Comparison of ENCODE assay signal across 8 cellular contexts in genomic region chr11:74592441-74593362, GRCh38.
DNase-seq lines count a peak whose midpoint lies in the region; ATAC-seq lines count a peak whose summit lies in the region.

Gene POLD3 (plus strand): TSS chr11:74592582. CDS start chr11:74592659, 77 bp downstream.

- peak within 1 kb of the TSS; percentile 85 to 95 (median 93) for H3K27ac ChIP-seq in BLaER1 treated with 17β-estradiol and CSF1 and Interleukin-3, amounts not matched to agents 10 nM and 100 nM

- peak; percentile 96 for DNase-seq in NCI-H748 (lab: John Stamatoyannopoulos, UW; ENCODE audit: unreplicated experiment)
- DNase-seq in activated CD4-positive, alpha-beta T cell treated with anti-CD3 and anti-CD28 coated beads, Interleukin-2, amount 50 U/mL, for 1 hour = peak; percentile 95
- DNase-seq in dedifferentiated amniotic fluid mesenchymal stem cell (ENCODE audit: extremely low spot score) = peak; percentile 62
- DNase-seq in left kidney (ENCODE audit: low read depth, low spot score) = peak; percentile 98
- peak; percentile 96 for DNase-seq in stimulated activated CD4-positive, alpha-beta T cell treated with anti-CD3 and anti-CD28 coated beads, Interleukin-2, amount 100 ng/mL, for 24 hours

- peaks cover 9 to 27% (median 16%) of the 10 kb centered on the region in 10 experiments for H3K4me1 ChIP-seq in BLaER1 treated with 17β-estradiol and CSF1 and Interleukin-3, amounts not matched to agents 10 nM and 100 nM

- no peaks in the 10 kb centered on the region for H3K27me3 ChIP-seq in BLaER1 treated with 17β-estradiol and CSF1 and Interleukin-3, amounts not matched to agents 10 nM and 100 nM

- H3K4me2 ChIP-seq in BLaER1 treated with 17β-estradiol and CSF1 and Interleukin-3, amounts not matched to agents 10 nM and 100 nM = peak within 1 kb of the TSS; percentile 67 to 90 (median 85)

- peaks cover 0 to 9% (median 0%) of the 10 kb centered on the region in 11 experiments; a peak in 1 of 22 replicates for H4K20me1 ChIP-seq in BLaER1 treated with 17β-estradiol and CSF1 and Interleukin-3, amounts not matched to agents 10 nM and 100 nM

- H3K4me3 ChIP-seq in BLaER1 treated with 17β-estradiol and CSF1 and Interleukin-3, amounts not matched to agents 10 nM and 100 nM = peak within 1 kb of the TSS; percentile 89 to 99 (median 97)

- peaks cover 0 to 7% (median 0%) of the 10 kb centered on the region in 11 experiments; a peak in 5 of 22 replicates for H3K9me3 ChIP-seq in BLaER1 treated with 17β-estradiol and CSF1 and Interleukin-3, amounts not matched to agents 10 nM and 100 nM (replicated peaks in 1 of 11)

- H3K36me3 ChIP-seq in BLaER1 treated with 17β-estradiol and CSF1 and Interleukin-3, amounts not matched to agents 10 nM and 100 nM = peaks cover 32 to 39% (median 36%) of the 10 kb centered on the region in 11 experiments

- H3K9ac ChIP-seq in BLaER1 treated with 17β-estradiol and CSF1 and Interleukin-3, amounts not matched to agents 10 nM and 100 nM = peak within 1 kb of the TSS; percentile 91 to 97 (median 94)

- ATAC-seq in GM19395 (IDR thresholded peaks at IDR 0.05; ENCODE audit: unreplicated experiment) (peak; percentile 89), HG03558 (IDR thresholded peaks at IDR 0.05; ENCODE audit: extremely low read depth, unreplicated experiment) (peak; percentile 87)

Comparison
In these comparisons a context has a peak if more than half of its experiments do, and no peak if none do; other contexts are left out.
1. Peak in every context shown above with its lines: DNase-seq, ATAC-seq, H3K4me3 ChIP-seq and H3K27ac ChIP-seq.